Comparison of ENCODE assay signal across 8 cellular contexts in genomic region chr17:50094243-50094752, GRCh38. TPM values are rescaled to one million over a fixed set of nuclear protein-coding genes. Genes with fewer than 3 reads are reported as not detected.
DNase-seq lines count a peak whose midpoint lies in the region; ATAC-seq and TF ChIP-seq lines count a peak whose summit lies in the region.

No MANE protein-coding gene starts in this region.

- H3K9me3 ChIP-seq in BLaER1 (no peaks in the 10 kb centered on the region), prostate gland (no peaks in the 10 kb centered on the region), upper lobe of right lung (no peaks in the 10 kb centered on the region)

- TF ChIP-seq POLR2A in prostate gland (IDR thresholded peaks at IDR 0.05), result no peak

- peaks cover 7% of the 10 kb centered on the region for H4K20me1 ChIP-seq in BLaER1

- WGBS in prostate gland, result under 1% methylated on average over 21 of the region's 21 CpGs

- H3K27me3 ChIP-seq in BLaER1 (no peaks in the 10 kb centered on the region), prostate gland (replicated peaks; ENCODE audit: insufficient read depth) (no peaks in the 10 kb centered on the region), upper lobe of right lung (no peaks in the 10 kb centered on the region)

- H3K4me1 ChIP-seq in BLaER1 (peaks cover 17% of the 10 kb centered on the region), prostate gland (replicated peaks) (peaks cover 4% of the 10 kb centered on the region), upper lobe of right lung (peaks cover 11% of the 10 kb centered on the region)

- DNase-seq in NCI-H1436 treated with DMSO at 0.1 percent for 48 hours (lab: John Stamatoyannopoulos, UW) (peak; percentile 74), T-helper 1 cell (peak; percentile 71 to 91 (median 81)), left ventricle myocardium superior (peak; percentile 95), prostate gland (ENCODE audit: low spot score) (peak; percentile 91), upper lobe of right lung (peak; percentile 94)

- TF ChIP-seq CTCF in prostate gland (IDR thresholded peaks at IDR 0.05), result peak; percentile 89 to 97 (median 94)
- TF ChIP-seq CTCF in upper lobe of right lung (IDR thresholded peaks at IDR 0.05), result peak; percentile 96

- peak overlapping the region; percentile 79 for H3K4me3 ChIP-seq in BLaER1
- peak overlapping the region; percentile 76 to 80 for H3K4me3 ChIP-seq in prostate gland
- H3K4me3 ChIP-seq in upper lobe of right lung, result peak overlapping the region; percentile 95

- H3K9ac ChIP-seq in BLaER1, result peak overlapping the region; percentile 65; the same call in 1 of the 2 replicates

- ATAC-seq in GM21447 (IDR thresholded peaks at IDR 0.05; ENCODE audit: unreplicated experiment), result peak; percentile 41
- ATAC-seq in left ventricle myocardium superior, result peak; percentile 79
- ATAC-seq in upper lobe of right lung, result peak; percentile 75

- H3K27ac ChIP-seq in BLaER1, result no peak overlapping the region
- peak overlapping the region; percentile 93 for H3K27ac ChIP-seq in angular gyrus (ENCODE audit: low read depth, low read length)
- H3K27ac ChIP-seq in prostate gland, result peak overlapping the region; percentile 63 to 67
- H3K27ac ChIP-seq in upper lobe of right lung, result peak overlapping the region; percentile 44

- H3K36me3 ChIP-seq in BLaER1 (peaks cover 22% of the 10 kb centered on the region), prostate gland (peaks cover 0 to under 1% of the 10 kb centered on the region in 2 donors), upper lobe of right lung (peaks cover 32% of the 10 kb centered on the region)

- intact Hi-C loops in left ventricle myocardium superior (cut with micrococcal nuclease) (no loop called here), prostate gland (cut with DNase I) (loop anchor here (2.0 to 10.0 kb wide), 2 partner anchors 61 to 203 kb away; partner anchors contain the start of gene PPP1R9B), upper lobe of right lung (cut with DNase I) (no loop called here)

- peak overlapping the region; percentile 99 for H3K4me2 ChIP-seq in BLaER1

RNA-seq across cellular contexts. Expression of gene PDK2, which starts 0.9 kb away (rescaled TPM):
- total RNA-seq in left ventricle myocardium superior (277 TPM), prostate gland (10 to 100 TPM; 47.1 to 79.5 TPM), upper lobe of right lung (30.2 TPM)

RNA-seq across cellular contexts. Expression of gene SAMD14, which starts 35.7 kb away (rescaled TPM):
- total RNA-seq in left ventricle myocardium superior (1.2 TPM), prostate gland (1 to 10 TPM; 2.5 to 7.4 TPM), upper lobe of right lung (21.5 TPM)

RNA-seq across cellular contexts. Expression of gene ITGA3, which starts 38.4 kb away (rescaled TPM):
- total RNA-seq in left ventricle myocardium superior (16.5 TPM), prostate gland (10 to 100 TPM; 67.0 to 71.3 TPM), upper lobe of right lung (212 TPM)

RNA-seq across cellular contexts. Expression of gene PPP1R9B, which starts 56.2 kb away (rescaled TPM):
- total RNA-seq in left ventricle myocardium superior (37.6 TPM), prostate gland (10 to 100 TPM; 36.2 to 79.7 TPM), upper lobe of right lung (103 TPM)
